Comparison of ENCODE assay signal across 15 cellular contexts in genomic region chr13:106145070-106145469, GRCh38.
DNase-seq lines count a peak whose midpoint lies in the region; ATAC-seq and TF ChIP-seq lines count a peak whose summit lies in the region.
"Had no signal": no experiment of that assay in that cellular context is flagged by ENCODE, and none has a peak within 500 bp of the region (broad histone marks: within the 10 kb centered on the region; RNA-seq: fewer than 3 reads in every experiment).

No MANE protein-coding gene starts in this region.

- ATAC-seq in foreskin keratinocyte = no peak
- no peak for ATAC-seq in stimulated activated effector memory CD8-positive, alpha-beta T cell treated with anti-CD3 and anti-CD28 coated beads, Interleukin-12 subunit alpha, Interleukin-12 subunit beta, amount 100 ng/mL, for 72 hours
- ATAC-seq in activated naive CD8-positive, alpha-beta T cell treated with anti-CD3 and anti-CD28 coated beads, Interleukin-2, amount 50 U/mL, for 24 hours = no peak
- ATAC-seq: A549 had no signal

- H3K4me1 Mint-ChIP-seq in stimulated activated effector memory CD8-positive, alpha-beta T cell treated with anti-CD3 and anti-CD28 coated beads, Interleukin-12 subunit alpha, Interleukin-12 subunit beta, amount 100 ng/mL, for 72 hours = no peaks in the 10 kb centered on the region
- no peaks in the 10 kb centered on the region for H3K4me1 Mint-ChIP-seq in activated naive CD8-positive, alpha-beta T cell treated with anti-CD3 and anti-CD28 coated beads, Interleukin-2, amount 50 U/mL, for 24 hours

- 29% methylated on average over 1 of the region's 1 CpG for WGBS in prostate gland

- no peaks in the 10 kb centered on the region for H3K9me3 ChIP-seq in prostate gland
- H3K9me3 ChIP-seq: A549 had no signal

- H3K27ac Mint-ChIP-seq in stimulated activated effector memory CD8-positive, alpha-beta T cell treated with anti-CD3 and anti-CD28 coated beads, Interleukin-12 subunit alpha, Interleukin-12 subunit beta, amount 100 ng/mL, for 72 hours = no peak overlapping the region
- H3K27ac Mint-ChIP-seq in activated naive CD8-positive, alpha-beta T cell treated with anti-CD3 and anti-CD28 coated beads, Interleukin-2, amount 50 U/mL, for 24 hours = no peak overlapping the region

- H3K4me1 ChIP-seq in foreskin keratinocyte (peaks cover 13% of the 10 kb centered on the region), prostate gland (replicated peaks) (no peaks in the 10 kb centered on the region)
- H3K4me1 ChIP-seq: A549 had no signal

- DNase-seq in LoVo (ENCODE audit: low spot score) (peak; percentile 22), foreskin keratinocyte (no peak), prostate gland (ENCODE audit: low spot score) (no peak), HPDE6-E6E7 (ENCODE audit: extremely low spot score) (no peak), posterior cingulate gyrus (no peak)
- no peak for DNase-seq in stimulated activated effector memory CD8-positive, alpha-beta T cell treated with anti-CD3 and anti-CD28 coated beads, Interleukin-12 subunit alpha, Interleukin-12 subunit beta, amount 100 ng/mL, for 72 hours (ENCODE audit: low spot score in 2 of 2)
- DNase-seq in activated naive CD8-positive, alpha-beta T cell treated with anti-CD3 and anti-CD28 coated beads, Interleukin-2, amount 50 U/mL, for 24 hours = no peak
- DNase-seq: DMS79, KG1, NCI-H1092, NCI-H1694, NCI-H446 treated with DMSO at 0.1 percent for 48 hours, SIG-M5 had no signal

- H3K4me3 Mint-ChIP-seq in stimulated activated effector memory CD8-positive, alpha-beta T cell treated with anti-CD3 and anti-CD28 coated beads, Interleukin-12 subunit alpha, Interleukin-12 subunit beta, amount 100 ng/mL, for 72 hours = no peak overlapping the region
- H3K4me3 Mint-ChIP-seq in activated naive CD8-positive, alpha-beta T cell treated with anti-CD3 and anti-CD28 coated beads, Interleukin-2, amount 50 U/mL, for 24 hours = no peak overlapping the region

- TF ChIP-seq POLR2A in prostate gland (IDR thresholded peaks at IDR 0.05) = no peak

- TF ChIP-seq CTCF in C4-2B (conservative IDR thresholded peaks at IDR 0.05) (no peak), foreskin keratinocyte (conservative IDR thresholded peaks at IDR 0.05) (no peak), prostate gland (IDR thresholded peaks at IDR 0.05) (no peak)

- intact Hi-C loops in prostate gland (cut with DNase I) (no loop called here), posterior cingulate gyrus (cut with DNase I) (no loop called here)

- no peak overlapping the region for H3K4me3 ChIP-seq in prostate gland
- H3K4me3 ChIP-seq: A549 had no signal

- peak overlapping the region; percentile 73; the same call in 1 of the 2 replicates for H3K27ac ChIP-seq in C4-2B
- peak overlapping the region; percentile 76 for H3K27ac ChIP-seq in foreskin keratinocyte
- peak overlapping the region; percentile 44 to 61 for H3K27ac ChIP-seq in prostate gland
- H3K27ac ChIP-seq: A549 had no signal

- H3K27me3 ChIP-seq in foreskin keratinocyte (no peaks in the 10 kb centered on the region), prostate gland (replicated peaks; ENCODE audit: insufficient read depth) (no peaks in the 10 kb centered on the region)

- no peaks in the 10 kb centered on the region for H3K36me3 Mint-ChIP-seq in stimulated activated effector memory CD8-positive, alpha-beta T cell treated with anti-CD3 and anti-CD28 coated beads, Interleukin-12 subunit alpha, Interleukin-12 subunit beta, amount 100 ng/mL, for 72 hours
- H3K36me3 Mint-ChIP-seq in activated naive CD8-positive, alpha-beta T cell treated with anti-CD3 and anti-CD28 coated beads, Interleukin-2, amount 50 U/mL, for 24 hours (ENCODE audit: low read depth) = no peaks in the 10 kb centered on the region

- H3K27me3 Mint-ChIP-seq in activated naive CD8-positive, alpha-beta T cell treated with anti-CD3 and anti-CD28 coated beads, Interleukin-2, amount 50 U/mL, for 24 hours = no peaks in the 10 kb centered on the region

- no peaks in the 10 kb centered on the region for H3K36me3 ChIP-seq in prostate gland

- no peaks in the 10 kb centered on the region for H3K9me3 Mint-ChIP-seq in stimulated activated effector memory CD8-positive, alpha-beta T cell treated with anti-CD3 and anti-CD28 coated beads, Interleukin-12 subunit alpha, Interleukin-12 subunit beta, amount 100 ng/mL, for 72 hours
- no peaks in the 10 kb centered on the region for H3K9me3 Mint-ChIP-seq in activated naive CD8-positive, alpha-beta T cell treated with anti-CD3 and anti-CD28 coated beads, Interleukin-2, amount 50 U/mL, for 24 hours
